8 cellular contexts compared by ENCODE assay signal in the genomic region with DNA sequence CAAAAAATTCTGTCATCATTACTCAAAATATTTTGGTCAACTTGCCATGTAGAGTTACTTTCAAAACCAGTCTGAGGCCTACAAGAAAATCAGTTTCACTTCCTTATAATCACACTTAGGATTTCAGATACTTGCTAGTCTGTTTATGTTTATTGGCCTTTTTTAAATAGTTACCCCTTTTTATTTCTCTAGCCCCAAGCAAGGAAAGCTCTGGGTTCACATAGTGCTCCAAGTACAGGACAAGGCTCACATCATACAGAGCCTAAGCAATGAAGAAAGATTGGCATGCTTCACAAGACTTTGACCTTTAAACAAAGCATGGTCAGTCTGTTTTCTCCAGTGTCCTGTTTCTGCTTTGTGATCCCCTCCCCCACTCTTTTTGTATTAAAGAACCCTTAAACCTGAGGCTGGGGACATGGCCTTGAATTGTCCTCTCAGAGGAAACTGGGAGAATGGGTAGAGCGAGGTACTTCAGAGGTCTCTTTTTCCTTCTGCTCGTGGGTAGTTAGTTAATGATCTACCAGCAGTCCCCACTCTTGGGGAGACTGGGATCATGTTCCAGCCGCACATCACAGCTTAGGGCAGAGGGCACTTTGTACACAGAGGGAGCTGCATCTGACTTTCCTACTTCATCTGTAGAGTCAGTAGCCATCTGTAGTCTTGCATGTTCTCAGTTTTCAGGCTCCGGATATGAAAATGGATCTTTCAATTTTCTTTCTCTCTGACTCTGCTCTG. TPM values are rescaled to one million over a fixed set of nuclear protein-coding genes. Genes with fewer than 3 reads are reported as not detected.
DNase-seq lines count a peak whose midpoint lies in the region; ATAC-seq and TF ChIP-seq lines count a peak whose summit lies in the region.

No MANE protein-coding gene starts in this region.

- H3K4me1 ChIP-seq in lower lobe of right lung (peaks cover 27% of the 10 kb centered on the region), foreskin keratinocyte (no peaks in the 10 kb centered on the region)

- H3K36me3 ChIP-seq in lower lobe of right lung = no peaks in the 10 kb centered on the region

- H3K27me3 ChIP-seq in lower lobe of right lung (ENCODE audit: low read depth) (no peaks in the 10 kb centered on the region), foreskin keratinocyte (no peaks in the 10 kb centered on the region)

- no peaks in the 10 kb centered on the region for H3K9me3 ChIP-seq in lower lobe of right lung

- peak; percentile 79 for ATAC-seq in GM21390 (IDR thresholded peaks at IDR 0.05; ENCODE audit: unreplicated experiment)
- ATAC-seq in lower lobe of right lung = peak; percentile 40 to 73
- no peak for ATAC-seq in GM21529 (IDR thresholded peaks at IDR 0.05; ENCODE audit: unreplicated experiment)
- no peak for ATAC-seq in foreskin keratinocyte

- TF ChIP-seq CTCF in lower lobe of right lung (IDR thresholded peaks at IDR 0.05) = no peak
- TF ChIP-seq CTCF in foreskin keratinocyte (conservative IDR thresholded peaks at IDR 0.05) = no peak

- H3K4me3 ChIP-seq in lower lobe of right lung = no peak overlapping the region

- DNase-seq in COLO668 (lab: John Stamatoyannopoulos, UW; ENCODE audit: unreplicated experiment) = peak; percentile 77
- DNase-seq in NOMO-1 treated with dmso at 0.1 percent for 144 hours (lab: John Stamatoyannopoulos, UW; ENCODE audit: unreplicated experiment) = peak; percentile 58
- DNase-seq in lower lobe of right lung = no peak
- DNase-seq in SKM-1 treated with dmso at 0.1 percent for 144 hours (lab: John Stamatoyannopoulos, UW; ENCODE audit: unreplicated experiment) = no peak
- DNase-seq in NCI-H1105 (lab: John Stamatoyannopoulos, UW) = no peak
- no peak for DNase-seq in foreskin keratinocyte

- intact Hi-C loops in lower lobe of right lung (cut with DNase I) = no loop called here

- H3K27ac ChIP-seq in lower lobe of right lung = peak overlapping the region; percentile 41
- no peak overlapping the region for H3K27ac ChIP-seq in foreskin keratinocyte

RNA-seq across cellular contexts. Expression of a gene that starts 30.6 kb away (rescaled TPM):
- total RNA-seq in lower lobe of right lung = 13.8 TPM
- 3.0 and 3.7 TPM in 2 replicates for total RNA-seq in foreskin keratinocyte
- 2.4 and 3.3 TPM in 2 replicates for polyA plus RNA-seq in foreskin keratinocyte

RNA-seq across cellular contexts. Expression of a gene that starts 54.9 kb away (rescaled TPM):
- total RNA-seq in lower lobe of right lung (159 TPM), foreskin keratinocyte (not detected in 2 replicates)
- polyA plus RNA-seq in foreskin keratinocyte = not detected in 2 replicates

Comparison
In these comparisons a context has a peak if more than half of its experiments do, and no peak if none do; other contexts are left out.
1. DNase-seq: peak in COLO668 (single experiment) and NOMO-1 treated with dmso at 0.1 percent for 144 hours (single experiment); none in lower lobe of right lung (single experiment), SKM-1 treated with dmso at 0.1 percent for 144 hours (single experiment), NCI-H1105 (single experiment) and foreskin keratinocyte (0 of 2).
2. ATAC-seq: peak in GM21390 (single experiment) and lower lobe of right lung (2 of 2); none in GM21529 (single experiment) and foreskin keratinocyte (single experiment).
3. RNA of a gene that starts 54.9 kb away (total RNA-seq): 159 TPM in lower lobe of right lung (single experiment); not detected in foreskin keratinocyte; every median in the first group is over 100 times any median in the second.